ENCODE assay signal across 11 cellular contexts in the genomic region with DNA sequence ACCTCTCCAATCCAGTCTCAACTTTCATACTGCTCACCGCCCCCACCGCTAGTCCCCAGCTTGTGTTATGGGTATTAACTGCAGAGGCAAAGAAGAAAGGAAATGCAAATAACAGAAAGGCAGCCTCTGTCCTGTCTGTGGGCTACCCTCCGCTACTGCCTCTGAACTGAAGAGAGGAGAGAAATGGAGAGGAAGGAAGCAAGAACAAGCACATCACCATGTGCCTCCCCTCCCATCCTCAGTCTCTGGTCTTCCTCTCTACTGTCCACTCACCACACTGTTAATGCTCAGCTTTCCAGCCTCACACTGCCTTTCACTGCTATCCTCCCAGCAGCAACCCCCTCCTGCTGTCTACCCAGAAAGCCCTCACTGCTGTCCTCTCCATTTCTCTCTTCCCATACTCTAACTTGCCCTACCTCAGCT.
DNase-seq lines count a peak whose midpoint lies in the region; ATAC-seq and TF ChIP-seq lines count a peak whose summit lies in the region.
"Had no signal": no experiment of that assay in that cellular context is flagged by ENCODE, and none has a peak within 500 bp of the region (broad histone marks: within the 10 kb centered on the region; RNA-seq: fewer than 3 reads in every experiment).

No MANE protein-coding gene starts in this region.

- no peaks in the 10 kb centered on the region for H3K9me3 Mint-ChIP-seq in activated naive CD4-positive, alpha-beta T cell treated with anti-CD3 and anti-CD28 coated beads for 36 hours
- peaks cover 12% of the 10 kb centered on the region for H3K9me3 Mint-ChIP-seq in activated T-helper 2 cell treated with anti-CD3 and anti-CD28 coated beads, Interferon-gamma antibody, Interleukin-2, Interleukin-4, amounts not matched to agents 10 μg/mL and 5 μg/mL and 100 μg/mL, durations not matched to agents 14 hours and 24 hours and 36 hours
- H3K9me3 Mint-ChIP-seq in stimulated activated effector memory CD8-positive, alpha-beta T cell treated with anti-CD3 and anti-CD28 coated beads, Interleukin-12 subunit alpha, Interleukin-12 subunit beta, amount 100 ng/mL, for 72 hours = no peaks in the 10 kb centered on the region

- H3K36me3 Mint-ChIP-seq in activated naive CD4-positive, alpha-beta T cell treated with anti-CD3 and anti-CD28 coated beads for 36 hours (ENCODE audit: low read depth) = peaks cover 41% of the 10 kb centered on the region
- H3K36me3 Mint-ChIP-seq in activated T-helper 2 cell treated with anti-CD3 and anti-CD28 coated beads, Interferon-gamma antibody, Interleukin-2, Interleukin-4, amounts not matched to agents 10 μg/mL and 5 μg/mL and 100 μg/mL, durations not matched to agents 14 hours and 24 hours and 36 hours (ENCODE audit: low read depth) = peaks cover 69% of the 10 kb centered on the region
- peaks cover 67% of the 10 kb centered on the region for H3K36me3 Mint-ChIP-seq in stimulated activated effector memory CD8-positive, alpha-beta T cell treated with anti-CD3 and anti-CD28 coated beads, Interleukin-12 subunit alpha, Interleukin-12 subunit beta, amount 100 ng/mL, for 72 hours

- peak overlapping the region; percentile 73 for H3K27ac Mint-ChIP-seq in activated naive CD4-positive, alpha-beta T cell treated with anti-CD3 and anti-CD28 coated beads for 36 hours
- peak overlapping the region; percentile 78 for H3K27ac Mint-ChIP-seq in activated T-helper 2 cell treated with anti-CD3 and anti-CD28 coated beads, Interferon-gamma antibody, Interleukin-2, Interleukin-4, amounts not matched to agents 10 μg/mL and 5 μg/mL and 100 μg/mL, durations not matched to agents 14 hours and 24 hours and 36 hours
- peak overlapping the region; percentile 70 for H3K27ac Mint-ChIP-seq in stimulated activated effector memory CD8-positive, alpha-beta T cell treated with anti-CD3 and anti-CD28 coated beads, Interleukin-12 subunit alpha, Interleukin-12 subunit beta, amount 100 ng/mL, for 72 hours

- no peak for TF ChIP-seq CTCF in GM10248 (IDR thresholded peaks at IDR 0.05; ENCODE audit: control extremely low read depth, extremely low read depth, low read depth, missing control alignments)

- DNase-seq in activated naive CD4-positive, alpha-beta T cell treated with anti-CD3 and anti-CD28 coated beads for 36 hours = peak; percentile 37
- DNase-seq in activated naive CD4-positive, alpha-beta T cell treated with anti-CD3 and anti-CD28 coated beads, Interleukin-2, amount 50 U/mL, for 16 hours = no peak
- no peak for DNase-seq in activated T-helper 2 cell treated with anti-CD3 and anti-CD28 coated beads, Interferon-gamma antibody, Interleukin-2, Interleukin-4, amounts not matched to agents 10 μg/mL and 5 μg/mL and 100 μg/mL, durations not matched to agents 14 hours and 24 hours and 36 hours (ENCODE audit: low spot score)
- DNase-seq in stimulated activated effector memory CD8-positive, alpha-beta T cell treated with anti-CD3 and anti-CD28 coated beads, Interleukin-12 subunit alpha, Interleukin-12 subunit beta, amount 100 ng/mL, for 72 hours (ENCODE audit: low spot score in 2 of 2) = peak in 1 of 2 donors; percentile 51
- DNase-seq in effector CD8-positive, alpha-beta T cell (lab: John Stamatoyannopoulos, UW) = no peak
- DNase-seq in SW480 (ENCODE audit: low spot score) (no peak), GM10248 (ENCODE audit: extremely low spot score) (no peak)
- DNase-seq: GDM1, left lung, NCI-H510A treated with DMSO at 0.1 percent for 48 hours had no signal

- intact Hi-C loops in activated naive CD4-positive, alpha-beta T cell treated with anti-CD3 and anti-CD28 coated beads for 36 hours (cut with micrococcal nuclease) = loop anchor here (5.0 kb wide), 1 partner anchor 667 kb away; no protein-coding TSS in a partner anchor
- intact Hi-C loops in activated T-helper 2 cell treated with anti-CD3 and anti-CD28 coated beads, Interferon-gamma antibody, Interleukin-2, Interleukin-4, amounts not matched to agents 10 μg/mL and 5 μg/mL and 100 μg/mL, durations not matched to agents 14 hours and 24 hours and 36 hours (cut with micrococcal nuclease) = loop anchor here (5.0 kb wide), 1 partner anchor 127 kb away; no protein-coding TSS in a partner anchor

- peak overlapping the region; percentile 33 for H3K4me3 Mint-ChIP-seq in activated naive CD4-positive, alpha-beta T cell treated with anti-CD3 and anti-CD28 coated beads for 36 hours
- H3K4me3 Mint-ChIP-seq in activated T-helper 2 cell treated with anti-CD3 and anti-CD28 coated beads, Interferon-gamma antibody, Interleukin-2, Interleukin-4, amounts not matched to agents 10 μg/mL and 5 μg/mL and 100 μg/mL, durations not matched to agents 14 hours and 24 hours and 36 hours (ENCODE audit: low read depth) = peak overlapping the region; percentile 5
- peak overlapping the region; percentile 31 for H3K4me3 Mint-ChIP-seq in stimulated activated effector memory CD8-positive, alpha-beta T cell treated with anti-CD3 and anti-CD28 coated beads, Interleukin-12 subunit alpha, Interleukin-12 subunit beta, amount 100 ng/mL, for 72 hours

- peaks cover 25% of the 10 kb centered on the region for H3K4me1 Mint-ChIP-seq in activated naive CD4-positive, alpha-beta T cell treated with anti-CD3 and anti-CD28 coated beads for 36 hours (ENCODE audit: low read depth)
- peaks cover 18% of the 10 kb centered on the region for H3K4me1 Mint-ChIP-seq in activated T-helper 2 cell treated with anti-CD3 and anti-CD28 coated beads, Interferon-gamma antibody, Interleukin-2, Interleukin-4, amounts not matched to agents 10 μg/mL and 5 μg/mL and 100 μg/mL, durations not matched to agents 14 hours and 24 hours and 36 hours (ENCODE audit: low read depth)
- peaks cover 23% of the 10 kb centered on the region for H3K4me1 Mint-ChIP-seq in stimulated activated effector memory CD8-positive, alpha-beta T cell treated with anti-CD3 and anti-CD28 coated beads, Interleukin-12 subunit alpha, Interleukin-12 subunit beta, amount 100 ng/mL, for 72 hours

- ATAC-seq in HG02763 (IDR thresholded peaks at IDR 0.05; ENCODE audit: unreplicated experiment) = peak; percentile 71
- ATAC-seq in stimulated activated effector memory CD8-positive, alpha-beta T cell treated with anti-CD3 and anti-CD28 coated beads, Interleukin-12 subunit alpha, Interleukin-12 subunit beta, amount 100 ng/mL, for 72 hours = peak; percentile 44
- ATAC-seq: left lung had no signal

- H3K27me3 Mint-ChIP-seq in activated naive CD4-positive, alpha-beta T cell treated with anti-CD3 and anti-CD28 coated beads for 36 hours (ENCODE audit: low read depth) = no peaks in the 10 kb centered on the region
- no peaks in the 10 kb centered on the region for H3K27me3 Mint-ChIP-seq in activated T-helper 2 cell treated with anti-CD3 and anti-CD28 coated beads, Interferon-gamma antibody, Interleukin-2, Interleukin-4, amounts not matched to agents 10 μg/mL and 5 μg/mL and 100 μg/mL, durations not matched to agents 14 hours and 24 hours and 36 hours (ENCODE audit: low read depth)

- CTCF ChIA-PET in activated naive CD4-positive, alpha-beta T cell treated with anti-CD3 and anti-CD28 coated beads for 36 hours (lab: Charles Lee) = interaction anchor here (0.6 to 1.3 kb wide), 9 partner anchors 9 to 401 kb away, joined by 3 to 8 read pairs (median 3); no protein-coding TSS in a partner anchor
- CTCF ChIA-PET in GM10248 (lab: Yijun Ruan, JAX) = interaction anchor here (0.8 to 2.9 kb wide), 6 partner anchors 8 to 607 kb away, joined by 3 to 24 read pairs (median 3); no protein-coding TSS in a partner anchor

- POLR2A ChIA-PET in GM10248 (lab: Yijun Ruan, JAX) = no interaction called here
